1 cellular context compared by ENCODE assay signal in genomic region chr2:149562304-149562703, GRCh38.
TF ChIP-seq lines count a peak whose summit lies in the region.

No MANE protein-coding gene starts in this region.

TF ChIP-seq in K562, 482 proteins besides CTCF, POLR2A, EP300 and RAD21 (continued from another document):
- TF ChIP-seq THAP12 (CRISPR knock-in tag; IDR thresholded peaks at IDR 0.05) (no peak), ZNF766 (CRISPR knock-in tag; conservative IDR thresholded peaks at IDR 0.05) (no peak), MCM5 (IDR thresholded peaks at IDR 0.05; ENCODE audit: low read depth) (no peak), ZNF639 (CRISPR knock-in tag; conservative IDR thresholded peaks at IDR 0.05 in 1 of 2, IDR thresholded peaks at IDR 0.05 in 1 of 2) (no peak), CBX2 (IDR thresholded peaks at IDR 0.05; ENCODE audit: insufficient read depth, low read length, poor library complexity, severe bottlenecking) (no peak), ZC3H4 (CRISPR knock-in tag; IDR thresholded peaks at IDR 0.05; ENCODE audit: borderline replicate concordance) (no peak), NCOA1 (IDR thresholded peaks at IDR 0.05; ENCODE audit: low read depth) (no peak), FOXJ2 (tag; IDR thresholded peaks at IDR 0.05) (0 out of 2 replicates have a peak, but pooled peaks have one; percentile 36)
